ENCODE assay signal across 9 cellular contexts in the genomic region with DNA sequence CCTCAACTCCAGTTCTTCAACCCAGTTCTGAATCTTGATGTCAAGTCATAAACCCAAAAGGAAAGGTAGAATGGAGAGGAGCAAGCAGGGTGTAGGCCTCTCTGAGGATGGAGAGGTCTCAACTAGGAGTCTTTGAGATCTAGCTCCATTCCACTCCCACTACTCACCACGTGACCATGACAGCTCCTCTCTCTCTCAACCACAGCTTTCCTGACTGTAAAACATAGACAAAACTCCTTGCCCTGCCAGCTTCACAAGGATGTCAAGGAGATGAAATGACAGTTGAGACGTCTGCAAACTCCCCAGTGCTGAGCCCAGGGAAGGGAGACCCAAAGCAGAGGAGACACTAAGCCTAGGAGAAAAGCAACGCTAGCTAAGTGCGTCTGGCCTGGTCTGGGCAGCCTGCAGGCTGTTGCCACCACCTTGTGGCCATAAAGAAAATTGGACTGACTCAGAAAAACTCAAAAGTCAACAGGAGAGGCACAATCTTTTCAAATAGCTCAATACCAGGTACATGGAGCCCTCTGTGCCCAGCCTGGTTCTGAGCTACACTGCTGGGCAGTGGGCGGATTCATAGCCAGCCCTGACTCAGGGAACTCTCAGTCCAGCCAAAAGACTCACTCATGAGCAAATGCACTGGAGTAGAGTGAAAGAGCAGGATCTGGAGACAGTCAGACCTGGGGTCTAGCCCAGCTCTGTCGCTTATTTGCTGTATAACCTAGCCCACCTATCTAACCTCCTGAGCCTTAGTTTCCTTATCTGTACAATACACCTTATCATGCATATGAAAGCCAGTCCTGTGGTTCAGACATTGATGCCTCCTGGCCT. TPM values are rescaled to one million over a fixed set of nuclear protein-coding genes. Genes with fewer than 3 reads are reported as not detected.
A peak's percentile ranks its signal among the peaks of the same experiment; 100 is the strongest.
DNase-seq lines count a peak whose midpoint lies in the region; ATAC-seq and TF ChIP-seq lines count a peak whose summit lies in the region.
"Had no signal": no experiment of that assay in that cellular context is flagged by ENCODE, and none has a peak within 500 bp of the region (broad histone marks: within the 10 kb centered on the region; RNA-seq: fewer than 3 reads in every experiment).

No MANE protein-coding gene starts in this region.

- no peaks in the 10 kb centered on the region for H3K9me3 ChIP-seq in A673 (ENCODE audit: low read depth, low read length, poor library complexity, severe bottlenecking)
- no peaks in the 10 kb centered on the region for H3K9me3 ChIP-seq in endodermal cell (ENCODE audit: control insufficient read depth, low read length)

- H3K27ac Mint-ChIP-seq in WTC11 (peak overlapping the region; percentile 86), endodermal cell (peak overlapping the region; percentile 31), type B pancreatic cell (peak overlapping the region; percentile 23)

- DNase-seq in A673 (ENCODE audit: low spot score) (peak; percentile 72), GM04504 (ENCODE audit: low read depth) (peak; percentile 23), NCI-H2107 (lab: John Stamatoyannopoulos, UW) (peak; percentile 35), WTC11 (ENCODE audit: low spot score) (peak; percentile 31), endodermal cell (peak; percentile 70), midbrain (lab: John Stamatoyannopoulos, UW) (peak; percentile 73), type B pancreatic cell (ENCODE audit: extremely low spot score, unreplicated experiment) (no peak)

- H3K27me3 ChIP-seq in A673 (replicated peaks; ENCODE audit: insufficient read depth, low read depth, low read length, poor library complexity) (no peaks in the 10 kb centered on the region), endodermal cell (ENCODE audit: control insufficient read depth, insufficient read depth, low read length, poor library complexity, severe bottlenecking) (no peaks in the 10 kb centered on the region)

- no peak overlapping the region for H3K9ac ChIP-seq in endodermal cell (ENCODE audit: extremely low read depth, low read length, poor library complexity, severe bottlenecking)

- peak; percentile 24 for ATAC-seq in WTC11
- ATAC-seq in GM21423 (IDR thresholded peaks at IDR 0.05; ENCODE audit: unreplicated experiment), result no peak

- H3K4me1 Mint-ChIP-seq in WTC11 (peaks cover 9% of the 10 kb centered on the region), endodermal cell (peaks cover 3% of the 10 kb centered on the region), type B pancreatic cell (ENCODE audit: unreplicated experiment) (peaks cover 31% of the 10 kb centered on the region)

- intact Hi-C loops in A673 (cut with micrococcal nuclease; ENCODE audit: unreplicated experiment), result loop anchor here (2.0 to 10.0 kb wide), 5 partner anchors 79 to 636 kb away; no protein-coding TSS in a partner anchor

- POLR2A ChIA-PET in A673 (lab: Charles Lee; ENCODE audit: low non-redundant PET), result interaction anchor here (0.6 to 0.7 kb wide), 2 partner anchors 18 to 644 kb away, joined by 3 to 10 read pairs; no protein-coding TSS in a partner anchor
- POLR2A ChIA-PET in WTC11 (lab: Charles Lee), result interaction anchor here (0.6 to 1.2 kb wide), 3 partner anchors 9 to 145 kb away, joined by 4 to 8 read pairs (median 5); no protein-coding TSS in a partner anchor

- peaks cover 4% of the 10 kb centered on the region for H3K4me1 ChIP-seq in A673 (ENCODE audit: insufficient read depth, low read length, poor library complexity, severe bottlenecking)
- no peaks in the 10 kb centered on the region for H3K4me1 ChIP-seq in endodermal cell (ENCODE audit: control insufficient read depth, insufficient read depth, low read length)

- no peaks in the 10 kb centered on the region for H3K27me3 Mint-ChIP-seq in WTC11 (ENCODE audit: low read depth)
- H3K27me3 Mint-ChIP-seq in endodermal cell (ENCODE audit: insufficient read depth), result no peaks in the 10 kb centered on the region
- H3K27me3 Mint-ChIP-seq in type B pancreatic cell, result no peaks in the 10 kb centered on the region

- BruUV-seq in A673 (replicated peaks; lab: Mats Ljungman, UMichigan), result no TSS peak

- CTCF ChIA-PET in A673 (lab: Charles Lee), result interaction anchor here (0.5 to 2.3 kb wide), 13 partner anchors 9 to 631 kb away, joined by 3 to 31 read pairs (median 5); no protein-coding TSS in a partner anchor
- CTCF ChIA-PET in WTC11 (lab: Charles Lee), result interaction anchor here (0.5 to 6.2 kb wide), 86 partner anchors 8 to 631 kb away, joined by 3 to 132 read pairs (median 6); a partner anchor contains a TSS

- TF ChIP-seq CTCF in A673 (conservative IDR thresholded peaks at IDR 0.05; ENCODE audit: low read depth, low read length), result peak; percentile 85
- peak; percentile 39; the same call in 1 of the 2 replicates for TF ChIP-seq CTCF in WTC11 (IDR thresholded peaks at IDR 0.05)
- peak; percentile 87 for TF ChIP-seq CTCF in endodermal cell (conservative IDR thresholded peaks at IDR 0.05)
- TF ChIP-seq CTCF in type B pancreatic cell (conservative IDR thresholded peaks at IDR 0.05), result peak; percentile 88

- no peaks in the 10 kb centered on the region for H3K9me3 Mint-ChIP-seq in WTC11
- no peaks in the 10 kb centered on the region for H3K9me3 Mint-ChIP-seq in endodermal cell
- no peaks in the 10 kb centered on the region for H3K9me3 Mint-ChIP-seq in type B pancreatic cell

- H3K4me3 ChIP-seq in A673 (ENCODE audit: low read depth, low read length, poor library complexity, severe bottlenecking) (no peak overlapping the region), endodermal cell (ENCODE audit: low read length) (no peak overlapping the region)

- H3K27ac ChIP-seq in A673 (ENCODE audit: low read depth, low read length, poor library complexity, severe bottlenecking) (no peak overlapping the region), endodermal cell (ENCODE audit: low read depth, low read length) (no peak overlapping the region)
- H3K27ac ChIP-seq: epithelial cell of prostate had no signal

- H3K4me3 Mint-ChIP-seq in WTC11 (no peak overlapping the region), endodermal cell (no peak overlapping the region), type B pancreatic cell (peak overlapping the region; percentile 29)

- H3K36me3 Mint-ChIP-seq in WTC11 (peaks cover 6% of the 10 kb centered on the region; the same call in 1 of the 2 replicates), endodermal cell (ENCODE audit: low read depth) (no peaks in the 10 kb centered on the region), type B pancreatic cell (no peaks in the 10 kb centered on the region)

- 35 to 54% methylated on average over 4 to 6 of the region's 6 CpGs for WGBS in endodermal cell (ENCODE audit: insufficient coverage in 1 of 2, insufficient read length in 1 of 2), 2 experiments

- H3K36me3 ChIP-seq in A673 (ENCODE audit: insufficient read depth, low read length, poor library complexity, severe bottlenecking), result no peaks in the 10 kb centered on the region
- no peaks in the 10 kb centered on the region for H3K36me3 ChIP-seq in endodermal cell (ENCODE audit: control insufficient read depth, insufficient read depth, low read length)

TF ChIP-seq in WTC11, 78 proteins besides CTCF, POLR2A, EP300 and RAD21 (continues in another document):
- no peak for TF ChIP-seq ZBTB21 (CRISPR knock-in tag; IDR thresholded peaks at IDR 0.05; ENCODE audit: borderline replicate concordance)
- TF ChIP-seq, protein P1, sequence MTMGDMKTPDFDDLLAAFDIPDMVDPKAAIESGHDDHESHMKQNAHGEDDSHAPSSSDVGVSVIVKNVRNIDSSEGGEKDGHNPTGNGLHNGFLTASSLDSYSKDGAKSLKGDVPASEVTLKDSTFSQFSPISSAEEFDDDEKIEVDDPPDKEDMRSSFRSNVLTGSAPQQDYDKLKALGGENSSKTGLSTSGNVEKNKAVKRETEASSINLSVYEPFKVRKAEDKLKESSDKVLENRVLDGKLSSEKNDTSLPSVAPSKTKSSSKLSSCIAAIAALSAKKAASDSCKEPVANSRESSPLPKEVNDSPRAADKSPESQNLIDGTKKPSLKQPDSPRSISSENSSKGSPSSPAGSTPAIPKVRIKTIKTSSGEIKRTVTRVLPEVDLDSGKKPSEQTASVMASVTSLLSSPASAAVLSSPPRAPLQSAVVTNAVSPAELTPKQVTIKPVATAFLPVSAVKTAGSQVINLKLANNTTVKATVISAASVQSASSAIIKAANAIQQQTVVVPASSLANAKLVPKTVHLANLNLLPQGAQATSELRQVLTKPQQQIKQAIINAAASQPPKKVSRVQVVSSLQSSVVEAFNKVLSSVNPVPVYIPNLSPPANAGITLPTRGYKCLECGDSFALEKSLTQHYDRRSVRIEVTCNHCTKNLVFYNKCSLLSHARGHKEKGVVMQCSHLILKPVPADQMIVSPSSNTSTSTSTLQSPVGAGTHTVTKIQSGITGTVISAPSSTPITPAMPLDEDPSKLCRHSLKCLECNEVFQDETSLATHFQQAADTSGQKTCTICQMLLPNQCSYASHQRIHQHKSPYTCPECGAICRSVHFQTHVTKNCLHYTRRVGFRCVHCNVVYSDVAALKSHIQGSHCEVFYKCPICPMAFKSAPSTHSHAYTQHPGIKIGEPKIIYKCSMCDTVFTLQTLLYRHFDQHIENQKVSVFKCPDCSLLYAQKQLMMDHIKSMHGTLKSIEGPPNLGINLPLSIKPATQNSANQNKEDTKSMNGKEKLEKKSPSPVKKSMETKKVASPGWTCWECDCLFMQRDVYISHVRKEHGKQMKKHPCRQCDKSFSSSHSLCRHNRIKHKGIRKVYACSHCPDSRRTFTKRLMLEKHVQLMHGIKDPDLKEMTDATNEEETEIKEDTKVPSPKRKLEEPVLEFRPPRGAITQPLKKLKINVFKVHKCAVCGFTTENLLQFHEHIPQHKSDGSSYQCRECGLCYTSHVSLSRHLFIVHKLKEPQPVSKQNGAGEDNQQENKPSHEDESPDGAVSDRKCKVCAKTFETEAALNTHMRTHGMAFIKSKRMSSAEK (CRISPR knock-in tag; IDR thresholded peaks at IDR 0.05; ENCODE audit: borderline replicate concordance), result no peak

RNA-seq across cellular contexts. Expression of a gene that starts 3.4 kb away (rescaled TPM):
- total RNA-seq in A673 (2021) (38.1 and 40.1 TPM in 2 replicates), WTC11 (2021) (24.9 to 28.3 TPM (median 26.8 TPM) in 3 replicates), endodermal cell (10 to 100 TPM; 15.8 to 18.4 TPM), type B pancreatic cell (ENCODE audit: low replicate concordance) (17.1 and 19.8 TPM in 2 replicates)
- 14.0 TPM for polyA plus RNA-seq in endodermal cell (2013, experiment 1 of 2)
- polyA plus RNA-seq in endodermal cell (2013, experiment 2 of 2), result 13.0 TPM

Comparison
In these comparisons a context has a peak if more than half of its experiments do, and no peak if none do; other contexts are left out.
1. H3K27ac Mint-ChIP-seq: peak in every context shown above with its lines; median percentile 86 in WTC11; 31 in endodermal cell; 23 in type B pancreatic cell.